In the genomic region with DNA sequence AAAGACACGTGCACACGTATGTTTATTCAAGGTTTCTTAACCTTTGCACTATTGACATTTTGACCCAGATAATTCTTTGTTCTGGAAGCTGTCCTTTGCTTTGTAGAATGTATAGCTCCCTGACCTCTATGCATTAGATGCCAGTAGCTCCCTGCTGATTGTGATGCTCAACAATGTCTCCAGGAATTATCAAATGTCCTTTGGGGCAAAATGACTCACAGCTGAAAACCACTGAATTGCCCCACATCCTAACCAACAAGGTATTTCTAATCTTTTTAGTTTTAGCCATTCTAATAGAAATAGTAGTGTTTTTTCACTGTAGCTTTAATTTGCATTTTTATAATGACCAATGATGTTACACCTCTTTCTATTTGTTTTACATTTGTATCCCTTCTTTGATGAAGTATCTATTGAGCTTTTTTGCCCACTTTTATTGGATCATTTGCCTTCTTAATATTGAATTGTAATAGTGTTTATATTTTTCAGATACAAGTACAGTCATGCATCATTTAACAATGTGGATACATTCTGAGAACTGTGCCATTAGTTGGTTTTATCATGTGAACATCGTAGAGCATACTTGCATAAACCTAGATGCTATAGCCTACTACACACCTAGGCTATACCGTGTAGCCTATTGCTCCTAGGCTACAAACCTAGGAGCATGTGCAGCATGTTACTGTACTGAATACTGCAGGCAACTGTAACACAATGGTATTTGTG, we compare ENCODE assay signal across 20 cellular contexts. TPM values are rescaled to one million over a fixed set of nuclear protein-coding genes. Genes with fewer than 3 reads are reported as not detected.
DNase-seq lines count a peak whose midpoint lies in the region; ATAC-seq and TF ChIP-seq lines count a peak whose summit lies in the region.
"Had no signal": no experiment of that assay in that cellular context is flagged by ENCODE, and none has a peak within 500 bp of the region (broad histone marks: within the 10 kb centered on the region; RNA-seq: fewer than 3 reads in every experiment).

No MANE protein-coding gene starts in this region.

- peaks cover 5% of the 10 kb centered on the region for H3K27me3 Mint-ChIP-seq in activated CD4-positive, alpha-beta memory T cell treated with anti-CD3 and anti-CD28 coated beads, Interleukin-2, amount 10 ng/mL, durations not matched to agents 7 days and 5 days
- H3K27me3 Mint-ChIP-seq: activated naive CD4-positive, alpha-beta T cell treated with anti-CD3 and anti-CD28 coated beads, Interleukin-2, amount 50 U/mL, for 24 hours had no signal

- H3K27ac Mint-ChIP-seq in activated CD4-positive, alpha-beta memory T cell treated with anti-CD3 and anti-CD28 coated beads, Interleukin-2, amount 10 ng/mL, durations not matched to agents 7 days and 5 days, result no peak overlapping the region
- H3K27ac Mint-ChIP-seq: activated naive CD4-positive, alpha-beta T cell treated with anti-CD3 and anti-CD28 coated beads, Interleukin-2, amount 50 U/mL, for 24 hours; natural killer cell had no signal

- peak; percentile 42 for DNase-seq in AG10803 (ENCODE audit: low read depth)
- peak; percentile 54 for DNase-seq in HPDE6-E6E7 (ENCODE audit: extremely low spot score)
- DNase-seq in RPMI7951 (ENCODE audit: low read depth), result peak; percentile 62
- peak; percentile 15 to 55 for DNase-seq in fibroblast of lung (ENCODE audit: low read depth in 2 of 2)
- no peak for DNase-seq in SKM-1 (lab: John Stamatoyannopoulos, UW; ENCODE audit: unreplicated experiment)
- no peak for DNase-seq in activated CD4-positive, alpha-beta memory T cell treated with anti-CD3 and anti-CD28 coated beads, Interleukin-2, amount 10 ng/mL, durations not matched to agents 7 days and 5 days
- no peak for DNase-seq in H4 (ENCODE audit: low spot score)
- no peak for DNase-seq in body of pancreas
- DNase-seq: activated CD4-positive, CD25-positive, alpha-beta regulatory T cell treated with anti-CD3 and anti-CD28 coated beads, Interleukin-2, amount 50 U/mL, for 72 hours; activated CD8-positive, alpha-beta memory T cell treated with anti-CD3 and anti-CD28 coated beads, Interleukin-2, amount 50 U/mL, for 4 hours; Calu3; central memory CD4-positive, alpha-beta T cell; effector CD8-positive, alpha-beta T cell; MG63; natural killer cell; NCI-H2081; NCI-H526; RPMI8226; stomach had no signal

- no peak overlapping the region for H3K4me2 ChIP-seq in fibroblast of lung (ENCODE audit: extremely low read depth, insufficient read depth, low read length)

- H2AFZ ChIP-seq in fibroblast of lung (ENCODE audit: low read length), result no peak overlapping the region

- no peak overlapping the region for H3K4me3 Mint-ChIP-seq in activated CD4-positive, alpha-beta memory T cell treated with anti-CD3 and anti-CD28 coated beads, Interleukin-2, amount 10 ng/mL, durations not matched to agents 7 days and 5 days
- H3K4me3 Mint-ChIP-seq: activated naive CD4-positive, alpha-beta T cell treated with anti-CD3 and anti-CD28 coated beads, Interleukin-2, amount 50 U/mL, for 24 hours; natural killer cell had no signal

- ATAC-seq in body of pancreas, result no peak
- ATAC-seq: natural killer cell had no signal

- POLR2A ChIA-PET in activated CD4-positive, alpha-beta memory T cell treated with anti-CD3 and anti-CD28 coated beads, Interleukin-2, amount 10 ng/mL, durations not matched to agents 7 days and 5 days (lab: Charles Lee), result interaction anchor here (0.8 kb wide), 1 partner anchor 9 kb away, joined by 3 read pairs; no protein-coding TSS in a partner anchor

- no peaks in the 10 kb centered on the region for H3K4me1 Mint-ChIP-seq in activated CD4-positive, alpha-beta memory T cell treated with anti-CD3 and anti-CD28 coated beads, Interleukin-2, amount 10 ng/mL, durations not matched to agents 7 days and 5 days
- H3K4me1 Mint-ChIP-seq: activated naive CD4-positive, alpha-beta T cell treated with anti-CD3 and anti-CD28 coated beads, Interleukin-2, amount 50 U/mL, for 24 hours; natural killer cell had no signal

- H3K9me3 ChIP-seq in fibroblast of lung (ENCODE audit: control insufficient read depth, insufficient read depth, low read depth, low read length) (no peaks in the 10 kb centered on the region), body of pancreas (no peaks in the 10 kb centered on the region)
- H3K9me3 ChIP-seq: MG63, stomach had no signal

- no peaks in the 10 kb centered on the region for H4K20me1 ChIP-seq in fibroblast of lung (ENCODE audit: control insufficient read depth, extremely low read depth, insufficient read depth, low read length)

- H3K36me3 Mint-ChIP-seq in activated CD4-positive, alpha-beta memory T cell treated with anti-CD3 and anti-CD28 coated beads, Interleukin-2, amount 10 ng/mL, durations not matched to agents 7 days and 5 days (ENCODE audit: low read depth), result no peaks in the 10 kb centered on the region
- H3K36me3 Mint-ChIP-seq: activated naive CD4-positive, alpha-beta T cell treated with anti-CD3 and anti-CD28 coated beads, Interleukin-2, amount 50 U/mL, for 24 hours; natural killer cell had no signal

- H3K4me3 ChIP-seq in AG10803 (ENCODE audit: low read length) (no peak overlapping the region), fibroblast of lung (replicated peaks in 1 of 4; ENCODE audit: control extremely low read depth in 1 of 4, insufficient read depth in 1 of 4, low read depth in 3 of 4, low read length in 4 of 4) (no peak overlapping the region), body of pancreas (no peak overlapping the region)
- H3K4me3 ChIP-seq: MG63, stomach had no signal

- CTCF ChIA-PET in activated CD4-positive, alpha-beta memory T cell treated with anti-CD3 and anti-CD28 coated beads, Interleukin-2, amount 10 ng/mL, durations not matched to agents 7 days and 5 days (lab: Charles Lee), result no interaction called here

- H3K27ac ChIP-seq in fibroblast of lung (ENCODE audit: insufficient read depth, low read length), result no peak overlapping the region
- H3K27ac ChIP-seq in body of pancreas, result no peak overlapping the region
- H3K27ac ChIP-seq: stomach had no signal

- 46 to 56% methylated on average over 4 of the region's 4 CpGs for WGBS in body of pancreas, 2 donors

- TF ChIP-seq POLR2A in body of pancreas (IDR thresholded peaks at IDR 0.05), result no peak

- H3K36me3 ChIP-seq in fibroblast of lung (ENCODE audit: control insufficient read depth, insufficient read depth, low read length) (no peaks in the 10 kb centered on the region), body of pancreas (replicated peaks in 1 of 2; ENCODE audit: insufficient read depth in 1 of 2, low read depth in 2 of 2) (no peaks in the 10 kb centered on the region)
- H3K36me3 ChIP-seq: MG63, stomach had no signal

- TF ChIP-seq CTCF in AG10803 (conservative IDR thresholded peaks at IDR 0.05; ENCODE audit: low read length) (no peak), fibroblast of lung (conservative IDR thresholded peaks at IDR 0.05 in 1 of 2, IDR thresholded peaks at IDR 0.05 in 1 of 2; ENCODE audit: low read depth in 1 of 2, low read length in 2 of 2) (no peak), body of pancreas (IDR thresholded peaks at IDR 0.05) (no peak)

- H3K4me1 ChIP-seq in fibroblast of lung (ENCODE audit: control insufficient read depth, extremely low read depth, insufficient read depth, low read length) (no peaks in the 10 kb centered on the region), body of pancreas (no peaks in the 10 kb centered on the region)
- H3K4me1 ChIP-seq: stomach had no signal

- no peak overlapping the region for H3K9ac ChIP-seq in fibroblast of lung (ENCODE audit: insufficient read depth, low read length)

- no peaks in the 10 kb centered on the region for H3K27me3 ChIP-seq in fibroblast of lung (ENCODE audit: control insufficient read depth, insufficient read depth, low read length)
- no peaks in the 10 kb centered on the region for H3K27me3 ChIP-seq in body of pancreas
- H3K27me3 ChIP-seq: MG63, stomach had no signal

- no peaks in the 10 kb centered on the region for H3K79me2 ChIP-seq in fibroblast of lung (ENCODE audit: control insufficient read depth, insufficient read depth, low read length)

- intact Hi-C loops in body of pancreas (cut with DNase I), result no loop called here

- no peaks in the 10 kb centered on the region for H3K9me3 Mint-ChIP-seq in activated CD4-positive, alpha-beta memory T cell treated with anti-CD3 and anti-CD28 coated beads, Interleukin-2, amount 10 ng/mL, durations not matched to agents 7 days and 5 days
- H3K9me3 Mint-ChIP-seq: activated naive CD4-positive, alpha-beta T cell treated with anti-CD3 and anti-CD28 coated beads, Interleukin-2, amount 50 U/mL, for 24 hours; natural killer cell had no signal

RNA-seq across cellular contexts. Expression of a gene that starts 10.3 kb away (rescaled TPM):
- total RNA-seq in RPMI7951 (2014; rRNA removed; shearing (Covaris generic)), result 9.3 and 10.8 TPM in 2 replicates
- total RNA-seq in fibroblast of lung (6.4 and 12.2 TPM in 2 replicates), body of pancreas (1 to 10 TPM; 5.9 to 6.5 TPM)
- polyA plus RNA-seq in fibroblast of lung, result 4.2 and 7.1 TPM in 2 replicates
- 15.3 and 21.4 TPM in 2 replicates for polyA plus RNA-seq in fibroblast of lung (2012)
- 2.6 and 5.0 TPM in 2 replicates for polyA minus RNA-seq in fibroblast of lung (ENCODE audit: low replicate concordance)
- total RNA-seq in activated CD4-positive, alpha-beta memory T cell treated with anti-CD3 and anti-CD28 coated beads, Interleukin-2, amount 10 ng/mL, durations not matched to agents 7 days and 5 days, result 10 to 100 TPM; 10.3 to 12.0 TPM
- total RNA-seq in H4 (2014; rRNA removed; shearing (Covaris generic)), result 11.0 and 11.9 TPM in 2 replicates

RNA-seq across cellular contexts. Expression of a gene that starts 17.7 kb away (rescaled TPM):
- 10.9 and 13.6 TPM in 2 replicates for total RNA-seq in RPMI7951 (2014; rRNA removed; shearing (Covaris generic))
- total RNA-seq in fibroblast of lung (20.8 and 22.8 TPM in 2 replicates), body of pancreas (10 to 100 TPM; 29.0 to 58.6 TPM)
- polyA plus RNA-seq in fibroblast of lung, result 8.5 and 12.3 TPM in 2 replicates
- 7.4 and 9.1 TPM in 2 replicates for polyA plus RNA-seq in fibroblast of lung (2012)
- 1.8 and 2.4 TPM in 2 replicates for polyA minus RNA-seq in fibroblast of lung (ENCODE audit: low replicate concordance)
- 1 to 10 TPM; 8.0 to 8.1 TPM for total RNA-seq in activated CD4-positive, alpha-beta memory T cell treated with anti-CD3 and anti-CD28 coated beads, Interleukin-2, amount 10 ng/mL, durations not matched to agents 7 days and 5 days
- 11.7 and 24.0 TPM in 2 replicates for total RNA-seq in H4 (2014; rRNA removed; shearing (Covaris generic))

Comparison
In these comparisons a context has a peak if more than half of its experiments do, and no peak if none do; other contexts are left out.
1. DNase-seq: peak in AG10803 (single experiment), HPDE6-E6E7 (single experiment), RPMI7951 (single experiment) and fibroblast of lung (2 of 2); none in SKM-1 (single experiment), activated CD4-positive, alpha-beta memory T cell treated with anti-CD3 and anti-CD28 coated beads, Interleukin-2, amount 10 ng/mL, durations not matched to agents 7 days and 5 days (single experiment), H4 (single experiment) and body of pancreas (0 of 4).